16 cellular contexts compared by ENCODE assay signal in genomic region chr9:122371851-122372250, GRCh38. TPM values are rescaled to one million over a fixed set of nuclear protein-coding genes. Genes with fewer than 3 reads are reported as not detected.
DNase-seq lines count a peak whose midpoint lies in the region; ATAC-seq, FAIRE-seq and TF ChIP-seq lines count a peak whose summit lies in the region.
"Had no signal": no experiment of that assay in that cellular context is flagged by ENCODE, and none has a peak within 500 bp of the region (broad histone marks: within the 10 kb centered on the region; RNA-seq: fewer than 3 reads in every experiment).

No MANE protein-coding gene starts in this region.

- H3F3A ChIP-seq in GM23248 (ENCODE audit: insufficient read depth): no peaks in the 10 kb centered on the region

- H3K36me3 Mint-ChIP-seq in stimulated activated memory B cell treated with anti-CD40 and anti-IgM and Interleukin-4, amounts not matched to agents 10 μg/mL and 1 μg/mL and 100 μg/mL, for 72 hours: no peaks in the 10 kb centered on the region
- H3K36me3 Mint-ChIP-seq in T-helper 2 cell treated with Interferon-gamma antibody and Interleukin-4, amounts not matched to agents 5 μg/mL and 100 μg/mL, for 36 hours (ENCODE audit: low read depth): no peaks in the 10 kb centered on the region

- H3K4me3 ChIP-seq in GM23248 (peak overlapping the region; percentile 75), K562 (no peak overlapping the region), iPS-15b (ENCODE audit: low read depth, low read length) (peak overlapping the region; percentile 64), hepatocyte (no peak overlapping the region)

- H3K9me2 ChIP-seq in GM23248 (ENCODE audit: insufficient read depth) (no peaks in the 10 kb centered on the region), hepatocyte (replicated peaks; ENCODE audit: insufficient read depth) (no peaks in the 10 kb centered on the region)

- POLR2A ChIA-PET in K562 (lab: Yijun Ruan, JAX): interaction anchor here (0.6 to 1.4 kb wide), 2 partner anchors 28 to 44 kb away, joined by 3 to 4 read pairs; no protein-coding TSS in a partner anchor

- intact Hi-C loops in K562 (cut with micrococcal nuclease): no loop called here

- H3K4me1 ChIP-seq in GM23248 (ENCODE audit: insufficient read depth) (peaks cover 18% of the 10 kb centered on the region), K562 (replicated peaks in 1 of 2; ENCODE audit: control insufficient read depth in 2 of 2, insufficient read depth in 2 of 2, low read length in 2 of 2) (peaks cover 40 to 45% of the 10 kb centered on the region in 2 experiments), iPS-15b (ENCODE audit: control insufficient read depth, insufficient read depth, low read length) (peaks cover 13% of the 10 kb centered on the region), hepatocyte (ENCODE audit: insufficient read depth) (peaks cover 12% of the 10 kb centered on the region)

- DNase-seq in GM23248: no peak
- DNase-seq in K562 (ENCODE audit: extremely low read depth in 1 of 4, low spot score in 3 of 4): no peak
- DNase-seq in hepatocyte (ENCODE audit: low spot score): no peak
- DNase-seq in RCC 7860 (ENCODE audit: low spot score): no peak
- no peak for DNase-seq in T-helper 2 cell treated with Interferon-gamma antibody and Interleukin-4, amounts not matched to agents 5 μg/mL and 100 μg/mL, for 36 hours (ENCODE audit: low spot score)
- DNase-seq: activated CD4-positive, alpha-beta T cell treated with anti-CD3 and anti-CD28 coated beads, Interleukin-2, amount 50 U/mL, for 48 hours; activated T-cell treated with anti-CD3 and anti-CD28 coated beads, Interleukin-2, amount 50 U/mL, for 48 hours; amniotic stem cell; EL; NCI-H1105; occipital lobe; stimulated activated naive CD4-positive, alpha-beta T cell had no signal

- H3K36me3 ChIP-seq in GM23248 (ENCODE audit: low read depth) (no peaks in the 10 kb centered on the region), K562 (ENCODE audit: control insufficient read depth, insufficient read depth, low read length) (no peaks in the 10 kb centered on the region; the same call in 2 of the 3 replicates), iPS-15b (ENCODE audit: control insufficient read depth, insufficient read depth, low read length) (no peaks in the 10 kb centered on the region), hepatocyte (replicated peaks; ENCODE audit: insufficient read depth, low read depth) (no peaks in the 10 kb centered on the region)

- TF ChIP-seq EP300 in K562 (IDR thresholded peaks at IDR 0.05; ENCODE audit: low read length): no peak

- no peaks in the 10 kb centered on the region for H3K27me3 Mint-ChIP-seq in stimulated activated memory B cell treated with anti-CD40 and anti-IgM and Interleukin-4, amounts not matched to agents 10 μg/mL and 1 μg/mL and 100 μg/mL, for 72 hours
- peaks cover 26% of the 10 kb centered on the region for H3K27me3 Mint-ChIP-seq in T-helper 2 cell treated with Interferon-gamma antibody and Interleukin-4, amounts not matched to agents 5 μg/mL and 100 μg/mL, for 36 hours (ENCODE audit: low read depth)

- TF ChIP-seq RAD21 in K562 (CRISPR knock-in tag; conservative IDR thresholded peaks at IDR 0.05 in 1 of 2, IDR thresholded peaks at IDR 0.05 in 1 of 2): no peak

- in situ Hi-C loops in GM23248 (cut with MboI): loop anchor here (25.0 kb wide), 1 partner anchor 440 kb away; the partner anchor contains the start of gene OR1K1
- in situ Hi-C loops in K562 (cut with MboI): loop anchor here (10.0 kb wide), 1 partner anchor 73 kb away; no protein-coding TSS in a partner anchor

- H3K9me3 ChIP-seq in GM23248 (ENCODE audit: low read depth) (no peaks in the 10 kb centered on the region), K562 (replicated peaks; ENCODE audit: control insufficient read depth, insufficient read depth, low read depth, low read length) (0 out of 2 replicates have a peak, but pooled peaks cover 2% of the 10 kb centered on the region), iPS-15b (ENCODE audit: control insufficient read depth, insufficient read depth, low read length) (no peaks in the 10 kb centered on the region), hepatocyte (ENCODE audit: low read depth) (no peaks in the 10 kb centered on the region)

- H3K9ac ChIP-seq in GM23248 (no peak overlapping the region), K562 (ENCODE audit: insufficient read depth in 1 of 2, low read depth in 2 of 2, low read length in 2 of 2) (peak overlapping the region in 1 of 2 experiments; percentile 89; a peak in 1 of 4 replicates), iPS-15b (ENCODE audit: low read depth, low read length) (no peak overlapping the region)

- CTCF ChIA-PET in K562 (lab: Yijun Ruan, JAX; ENCODE audit: low intra/inter-chr PET ratio): no interaction called here

- no TSS peak for BruUV-seq in K562 (replicated peaks; lab: Mats Ljungman, UMichigan)

- peak overlapping the region; percentile 83 for H3K27ac Mint-ChIP-seq in stimulated activated memory B cell treated with anti-CD40 and anti-IgM and Interleukin-4, amounts not matched to agents 10 μg/mL and 1 μg/mL and 100 μg/mL, for 72 hours
- H3K27ac Mint-ChIP-seq in T-helper 2 cell treated with Interferon-gamma antibody and Interleukin-4, amounts not matched to agents 5 μg/mL and 100 μg/mL, for 36 hours: no peak overlapping the region

- ATAC-seq in K562 (no peak), HG02588 (IDR thresholded peaks at IDR 0.05; ENCODE audit: unreplicated experiment) (no peak)
- ATAC-seq in stimulated activated memory B cell treated with anti-CD40 and anti-IgM and Interleukin-4, amounts not matched to agents 10 μg/mL and 1 μg/mL and 100 μg/mL, for 72 hours: no peak

- no peak overlapping the region for H3K4me3 Mint-ChIP-seq in stimulated activated memory B cell treated with anti-CD40 and anti-IgM and Interleukin-4, amounts not matched to agents 10 μg/mL and 1 μg/mL and 100 μg/mL, for 72 hours
- H3K4me3 Mint-ChIP-seq in T-helper 2 cell treated with Interferon-gamma antibody and Interleukin-4, amounts not matched to agents 5 μg/mL and 100 μg/mL, for 36 hours: no peak overlapping the region

- TF ChIP-seq CTCF in K562 (IDR thresholded peaks at IDR 0.05 in 2 of 3, conservative IDR thresholded peaks at IDR 0.05 in 1 of 3; ENCODE audit: insufficient read depth in 2 of 3, low read depth in 1 of 3, low read length in 3 of 3) (no peak), hepatocyte (IDR thresholded peaks at IDR 0.05; ENCODE audit: poor library complexity) (no peak)

- peaks cover 7% of the 10 kb centered on the region for H3K9me1 ChIP-seq in K562 (ENCODE audit: control insufficient read depth, insufficient read depth, low read length)

- H3K27me3 ChIP-seq in GM23248 (replicated peaks; ENCODE audit: insufficient read depth) (no peaks in the 10 kb centered on the region), K562 (ENCODE audit: control insufficient read depth in 2 of 2, insufficient read depth in 2 of 2, low read length in 2 of 2) (no peaks in the 10 kb centered on the region), iPS-15b (ENCODE audit: control insufficient read depth, insufficient read depth, low read length) (peaks cover 72% of the 10 kb centered on the region), hepatocyte (peaks cover 32% of the 10 kb centered on the region)

- no peak overlapping the region for H2AFZ ChIP-seq in GM23248
- peak overlapping the region; percentile 26; the same call in 1 of the 2 replicates for H2AFZ ChIP-seq in K562 (ENCODE audit: low read depth, low read length)
- no peak overlapping the region for H2AFZ ChIP-seq in hepatocyte

- H4K20me1 ChIP-seq in GM23248 (ENCODE audit: insufficient read depth) (no peaks in the 10 kb centered on the region), K562 (replicated peaks; ENCODE audit: control insufficient read depth, insufficient read depth, low read length) (no peaks in the 10 kb centered on the region), hepatocyte (ENCODE audit: insufficient read depth, poor library complexity, severe bottlenecking) (no peaks in the 10 kb centered on the region)

- 87 to 91% methylated on average over 9 of the region's 9 CpGs for WGBS in GM23248 (ENCODE audit: low coverage in 1 of 2, low lambda C conversion rate in 2 of 2, missing lambda C conversion rate in 2 of 2), 2 experiments
- 71% methylated on average over 8 of the region's 9 CpGs for WGBS in K562 (ENCODE audit: insufficient coverage, low coverage, missing lambda C conversion rate)
- 90% methylated on average over 9 of the region's 9 CpGs for WGBS in hepatocyte (ENCODE audit: low lambda C conversion rate, missing lambda C conversion rate)

- H3K9me3 Mint-ChIP-seq in stimulated activated memory B cell treated with anti-CD40 and anti-IgM and Interleukin-4, amounts not matched to agents 10 μg/mL and 1 μg/mL and 100 μg/mL, for 72 hours: no peaks in the 10 kb centered on the region
- no peaks in the 10 kb centered on the region for H3K9me3 Mint-ChIP-seq in T-helper 2 cell treated with Interferon-gamma antibody and Interleukin-4, amounts not matched to agents 5 μg/mL and 100 μg/mL, for 36 hours

- FAIRE-seq in K562 (lab: Jason Lieb, UNC) (no peak), RCC 7860 (lab: Jason Lieb, UNC) (no peak)

- no peak for TF ChIP-seq POLR2A in K562 (conservative IDR thresholded peaks at IDR 0.05)

- H3K4me2 ChIP-seq in GM23248 (ENCODE audit: unreplicated experiment) (peak overlapping the region; percentile 86), K562 (ENCODE audit: insufficient read depth, low read length) (peak overlapping the region; percentile 70), hepatocyte (no peak overlapping the region)

- no peak overlapping the region for H3K27ac ChIP-seq in GM23248
- no peak overlapping the region for H3K27ac ChIP-seq in K562 (ENCODE audit: extremely low read depth, low read depth, low read length)
- no peak overlapping the region for H3K27ac ChIP-seq in hepatocyte
- H3K27ac ChIP-seq: C4-2B had no signal

- H3K79me2 ChIP-seq in GM23248 (ENCODE audit: insufficient read depth): peaks cover 17% of the 10 kb centered on the region; the same call in 1 of the 2 replicates
- H3K79me2 ChIP-seq in K562 (ENCODE audit: control insufficient read depth, insufficient read depth, low read length): no peaks in the 10 kb centered on the region; the same call in 2 of the 3 replicates
- H3K79me2 ChIP-seq in hepatocyte: no peaks in the 10 kb centered on the region

- H3K4me1 Mint-ChIP-seq in stimulated activated memory B cell treated with anti-CD40 and anti-IgM and Interleukin-4, amounts not matched to agents 10 μg/mL and 1 μg/mL and 100 μg/mL, for 72 hours: peaks cover 46% of the 10 kb centered on the region
- H3K4me1 Mint-ChIP-seq in T-helper 2 cell treated with Interferon-gamma antibody and Interleukin-4, amounts not matched to agents 5 μg/mL and 100 μg/mL, for 36 hours (ENCODE audit: low read depth): peaks cover 11% of the 10 kb centered on the region

RNA-seq across cellular contexts. Expression of gene PTGS1, which starts 1.0 kb away (rescaled TPM):
- total RNA-seq in GM23248 (2014; rRNA removed; shearing (Covaris generic)): 39.6 and 51.5 TPM in 2 replicates
- polyA plus RNA-seq in GM23248 (2016; fragmentation: Nextera tagmentation; extraction: Ambion mirVana) (43.8 and 44.9 TPM in 2 replicates), K562 (2011; rRNA removed) (5.2 and 12.9 TPM in 2 replicates), K562 (2014; fragmentation: Illumina TruSeq; extraction: Trizol) (7.2 and 7.5 TPM in 2 replicates), K562 (2014; fragmentation: Nextera tagmentation; extraction: Ambion mirVana) (1 to 10 TPM; 3.7 to 8.2 TPM), K562 (2014; rRNA removed) (4.0 and 5.8 TPM in 2 replicates), hepatocyte (7.3 and 11.1 TPM in 2 replicates)
- total RNA-seq in K562 (2011; cell fraction: chromatin; rRNA removed; ENCODE audit: low replicate concordance): 8.0 and 9.1 TPM in 2 replicates
- total RNA-seq in K562 (2011; cell fraction: nucleolus; rRNA removed): 6.3 and 7.7 TPM in 2 replicates
- total RNA-seq in K562 (2011; cell fraction: nucleoplasm; rRNA removed): 9.9 and 10.5 TPM in 2 replicates
- total RNA-seq in K562 (2014; rRNA removed) (4.9 and 5.3 TPM in 2 replicates), K562 (2014; rRNA removed; fragmentation: Illumina TruSeq; extraction: Trizol) (3.4 and 3.6 TPM in 2 replicates), K562 (2015; rRNA removed; fragmentation: Illumina TruSeq; extraction: Trizol) (3.8 and 4.5 TPM in 2 replicates), K562 (2021) (7.2 and 9.1 TPM in 2 replicates), hepatocyte (4.2 and 5.4 TPM in 2 replicates)
- 6.5 and 21.2 TPM in 2 replicates for polyA plus RNA-seq in K562 (2011; cell fraction: cytosol; rRNA removed)
- 6.4 and 18.4 TPM in 2 replicates for polyA plus RNA-seq in K562 (2011; cell fraction: nucleus; rRNA removed)
- 10.4 and 10.8 TPM in 2 replicates for polyA plus RNA-seq in K562 (2012)
- polyA minus RNA-seq in K562 (2011; rRNA and poly(A)+ RNA removed): 2.5 and 6.5 TPM in 2 replicates
- polyA minus RNA-seq in K562 (2011; cell fraction: cytosol; rRNA and poly(A)+ RNA removed): 3.0 and 6.0 TPM in 2 replicates
- 1.6 and 2.3 TPM in 2 replicates for polyA minus RNA-seq in K562 (2011; cell fraction: nucleus; rRNA and poly(A)+ RNA removed)

Comparison
In these comparisons a context has a peak if more than half of its experiments do, and no peak if none do; other contexts are left out.
1. H3K4me3 ChIP-seq: peak in GM23248 (single experiment) and iPS-15b (single experiment); none in K562 (single experiment) and hepatocyte (single experiment).